34 cellular contexts compared by ENCODE assay signal in genomic region chr12:105162174-105162573, GRCh38.
"Had no signal": no experiment of that assay in that cellular context is flagged by ENCODE, and none has a peak within 500 bp of the region (broad histone marks: within the 10 kb centered on the region; RNA-seq: fewer than 3 reads in every experiment).

No MANE protein-coding gene starts in this region.

- DNase-seq: Karpas-422, Kasumi-1, KG1, MG63, MM.1S, MV-4-11, NCI-H1048, NCI-H1092, NCI-H1092 treated with DMSO at 0.1 percent for 48 hours, NCI-H1105, NCI-H1417, NCI-H1417 treated with DMSO at 0.1 percent for 48 hours, NCI-H1436, NCI-H1436 treated with DMSO at 0.1 percent for 48 hours, NCI-H146, NCI-H1694, NCI-H1694 treated with DMSO at 0.1 percent for 48 hours, NCI-H187, NCI-H187 treated with DMSO at 0.1 percent for 48 hours, NCI-H1930, NCI-H2029, NCI-H2029 treated with DMSO at 0.1 percent for 48 hours, NCI-H2081, NCI-H2081 treated with DMSO at 0.1 percent for 48 hours, NCI-H2107, NCI-H2171, NCI-H2171 treated with DMSO at 0.1 percent for 48 hours, NCI-H2227 treated with DMSO at 0.1 percent for 48 hours, NCI-H226, NCI-H345, NCI-H446, NCI-H446 treated with DMSO at 0.1 percent for 48 hours, NCI-H510A, NCI-H510A treated with DMSO at 0.1 percent for 48 hours had no signal
